ENCODE assay signal across 19 cellular contexts in genomic region chr20:31881945-31882344, GRCh38. TPM values are rescaled to one million over a fixed set of nuclear protein-coding genes. Genes with fewer than 3 reads are reported as not detected.
DNase-seq lines count a peak whose midpoint lies in the region; ATAC-seq and TF ChIP-seq lines count a peak whose summit lies in the region.
"Had no signal": no experiment of that assay in that cellular context is flagged by ENCODE, and none has a peak within 500 bp of the region (broad histone marks: within the 10 kb centered on the region; RNA-seq: fewer than 3 reads in every experiment).

No MANE protein-coding gene starts in this region.

- DNase-seq in NCI-H82 (lab: John Stamatoyannopoulos, UW), result peak; percentile 52
- DNase-seq in NCI-H82 treated with DMSO at 0.1 percent for 48 hours (lab: John Stamatoyannopoulos, UW; ENCODE audit: unreplicated experiment), result no peak
- peak; percentile 11 for DNase-seq in ecto neural progenitor cell (ENCODE audit: low spot score)
- DNase-seq in natural killer cell treated with Interleukin-12 subunit alpha and Interleukin-12 subunit beta and Interleukin-15 and Interleukin-18, amount 100 ng/mL, for 72 hours (ENCODE audit: low spot score), result no peak
- DNase-seq in upper lobe of right lung, result no peak
- DNase-seq in activated T-cell treated with anti-CD3 and anti-CD28 coated beads, Interleukin-2, amount 50 U/mL, for 1 hour, result no peak
- DNase-seq: AML-193; CD4-positive, alpha-beta T cell; DMS153; DMS79; GDM1; H7; HFFc6 had no signal

- H3K9me3 Mint-ChIP-seq in natural killer cell treated with Interleukin-12 subunit alpha and Interleukin-12 subunit beta and Interleukin-15 and Interleukin-18, amount 100 ng/mL, for 72 hours, result no peaks in the 10 kb centered on the region
- H3K9me3 Mint-ChIP-seq: CD4-positive, alpha-beta T cell; HFFc6 had no signal

- H3K4me1 Mint-ChIP-seq in natural killer cell treated with Interleukin-12 subunit alpha and Interleukin-12 subunit beta and Interleukin-15 and Interleukin-18, amount 100 ng/mL, for 72 hours (ENCODE audit: low read depth in 2 of 2), result peaks cover 6 to 15% of the 10 kb centered on the region in 2 donors

- H3K36me3 Mint-ChIP-seq in natural killer cell treated with Interleukin-12 subunit alpha and Interleukin-12 subunit beta and Interleukin-15 and Interleukin-18, amount 100 ng/mL, for 72 hours, result no peaks in the 10 kb centered on the region

- H3K4me3 ChIP-seq in upper lobe of right lung, result no peak overlapping the region
- H3K4me3 ChIP-seq: A549, GM23338 had no signal

- H3K9me3 ChIP-seq in upper lobe of right lung, result no peaks in the 10 kb centered on the region
- H3K9me3 ChIP-seq: A549 had no signal

- no peak for ATAC-seq in natural killer cell treated with Interleukin-12 subunit alpha and Interleukin-12 subunit beta and Interleukin-15 and Interleukin-18, amount 100 ng/mL, for 72 hours
- ATAC-seq in upper lobe of right lung, result no peak
- ATAC-seq in GM21526 (IDR thresholded peaks at IDR 0.05; ENCODE audit: low FRiP score, unreplicated experiment), result no peak
- ATAC-seq: A549, GM23338, HCT116 had no signal

- H3K27ac ChIP-seq in upper lobe of right lung, result no peak overlapping the region
- H3K27ac ChIP-seq: 22Rv1, A549, C4-2B had no signal

- no peak for TF ChIP-seq CTCF in upper lobe of right lung (IDR thresholded peaks at IDR 0.05)

- intact Hi-C loops in upper lobe of right lung (cut with DNase I), result no loop called here

- H3K27me3 Mint-ChIP-seq in natural killer cell treated with Interleukin-12 subunit alpha and Interleukin-12 subunit beta and Interleukin-15 and Interleukin-18, amount 100 ng/mL, for 72 hours, result peaks cover 7 to 13% of the 10 kb centered on the region in 2 donors

- no peaks in the 10 kb centered on the region for H3K4me1 ChIP-seq in upper lobe of right lung
- H3K4me1 ChIP-seq: A549 had no signal

- H3K27ac Mint-ChIP-seq in natural killer cell treated with Interleukin-12 subunit alpha and Interleukin-12 subunit beta and Interleukin-15 and Interleukin-18, amount 100 ng/mL, for 72 hours, result no peak overlapping the region
- H3K27ac Mint-ChIP-seq: CD4-positive, alpha-beta T cell; GM23338; HFFc6 had no signal

- H3K4me3 Mint-ChIP-seq in natural killer cell treated with Interleukin-12 subunit alpha and Interleukin-12 subunit beta and Interleukin-15 and Interleukin-18, amount 100 ng/mL, for 72 hours, result peak overlapping the region; percentile 90

- H3K36me3 ChIP-seq in upper lobe of right lung, result no peaks in the 10 kb centered on the region

- no peaks in the 10 kb centered on the region for H3K27me3 ChIP-seq in upper lobe of right lung

RNA-seq across cellular contexts. Expression of gene TTLL9, which starts 11.5 kb away (rescaled TPM):
- not detected for total RNA-seq in natural killer cell treated with Interleukin-12 subunit alpha and Interleukin-12 subunit beta and Interleukin-15 and Interleukin-18, amount 100 ng/mL, for 72 hours
- total RNA-seq in upper lobe of right lung, result 0.49 TPM
- total RNA-seq: CD4-positive, alpha-beta T cell; GM23338; HFFc6 had no signal

RNA-seq across cellular contexts. Expression of gene DUSP15, which starts 11.6 kb away (rescaled TPM):
- not detected for total RNA-seq in natural killer cell treated with Interleukin-12 subunit alpha and Interleukin-12 subunit beta and Interleukin-15 and Interleukin-18, amount 100 ng/mL, for 72 hours
- 2.4 TPM for total RNA-seq in upper lobe of right lung
- total RNA-seq: CD4-positive, alpha-beta T cell; HFFc6 had no signal

RNA-seq across cellular contexts. Expression of gene FOXS1, which starts 36.5 kb away (rescaled TPM):
- not detected for total RNA-seq in natural killer cell treated with Interleukin-12 subunit alpha and Interleukin-12 subunit beta and Interleukin-15 and Interleukin-18, amount 100 ng/mL, for 72 hours
- 3.3 TPM for total RNA-seq in upper lobe of right lung
- total RNA-seq: CD4-positive, alpha-beta T cell; GM23338; HFFc6 had no signal

Comparison
In these comparisons a context has a peak if more than half of its experiments do, and no peak if none do; other contexts are left out.
1. DNase-seq: peak in NCI-H82 (single experiment) and ecto neural progenitor cell (single experiment); none in NCI-H82 treated with DMSO at 0.1 percent for 48 hours (single experiment), natural killer cell treated with Interleukin-12 subunit alpha and Interleukin-12 subunit beta and Interleukin-15 and Interleukin-18, amount 100 ng/mL, for 72 hours (single experiment), upper lobe of right lung (single experiment) and activated T-cell treated with anti-CD3 and anti-CD28 coated beads, Interleukin-2, amount 50 U/mL, for 1 hour (single experiment).